In genomic region chr5:102722930-102723329, GRCh38 we compare ENCODE assay signal across 22 cellular contexts. TPM values are rescaled to one million over a fixed set of nuclear protein-coding genes. Genes with fewer than 3 reads are reported as not detected.
DNase-seq lines count a peak whose midpoint lies in the region; ATAC-seq and TF ChIP-seq lines count a peak whose summit lies in the region.
"Had no signal": no experiment of that assay in that cellular context is flagged by ENCODE, and none has a peak within 500 bp of the region (broad histone marks: within the 10 kb centered on the region; RNA-seq: fewer than 3 reads in every experiment).

No MANE protein-coding gene starts in this region.

- no peaks in the 10 kb centered on the region for H3K27me3 Mint-ChIP-seq in MCF 10A (ENCODE audit: insufficient read depth, unreplicated experiment)
- H3K27me3 Mint-ChIP-seq in stimulated activated memory B cell treated with anti-CD40 and anti-IgM and Interleukin-4, amounts not matched to agents 10 μg/mL and 1 μg/mL and 100 μg/mL, for 72 hours, result peaks cover 22% of the 10 kb centered on the region

- no peak for TF ChIP-seq POLR2A in breast epithelium (IDR thresholded peaks at IDR 0.05)
- TF ChIP-seq POLR2A in GM18505 (IDR thresholded peaks at IDR 0.05; ENCODE audit: borderline replicate concordance, extremely low read depth, insufficient read depth, insufficient read length), result no peak

- POLR2A ChIA-PET in MCF 10A (lab: Yijun Ruan, JAX), result no interaction called here

- no peak for TF ChIP-seq CTCF in MCF 10A (IDR thresholded peaks at IDR 0.05; ENCODE audit: unreplicated experiment)
- TF ChIP-seq CTCF in breast epithelium (IDR thresholded peaks at IDR 0.05), result no peak
- no peak for TF ChIP-seq CTCF in RWPE2 (IDR thresholded peaks at IDR 0.05; ENCODE audit: poor library complexity, severe bottlenecking)
- no peak for TF ChIP-seq CTCF in fibroblast of pulmonary artery (IDR thresholded peaks at IDR 0.05; ENCODE audit: low read length, missing control alignments)

- DNase-seq in MCF 10A (ENCODE audit: unreplicated experiment) (peak; percentile 17), breast epithelium (ENCODE audit: low spot score in 2 of 2) (no peak), RWPE2 (ENCODE audit: low spot score) (no peak), fibroblast of pulmonary artery (ENCODE audit: low read depth) (peak; percentile 33), medulla oblongata (ENCODE audit: extremely low spot score) (no peak), NCI-H146 treated with DMSO at 0.1 percent for 48 hours (lab: John Stamatoyannopoulos, UW; ENCODE audit: unreplicated experiment) (no peak)
- DNase-seq: 8988T; activated CD8-positive, alpha-beta T cell treated with anti-CD3 and anti-CD28 coated beads, Interleukin-2, amount 10 ng/mL, durations not matched to agents 7 days and 5 days; activated T-cell treated with anti-CD3 and anti-CD28 coated beads, Interleukin-2, amount 50 U/mL, for 72 hours; CD8-positive, alpha-beta T cell; effector CD4-positive, alpha-beta T cell; left cardiac atrium; NCI-H1105 treated with DMSO at 0.1 percent for 48 hours; NCI-H2171; Peyer's patch; retina; upper lobe of left lung had no signal

- H3K27ac Mint-ChIP-seq in MCF 10A (ENCODE audit: low read depth, unreplicated experiment), result peak overlapping the region; percentile 0
- H3K27ac Mint-ChIP-seq in stimulated activated memory B cell treated with anti-CD40 and anti-IgM and Interleukin-4, amounts not matched to agents 10 μg/mL and 1 μg/mL and 100 μg/mL, for 72 hours, result no peak overlapping the region
- H3K27ac Mint-ChIP-seq: activated CD8-positive, alpha-beta T cell treated with anti-CD3 and anti-CD28 coated beads, Interleukin-2, amount 10 ng/mL, durations not matched to agents 7 days and 5 days; CD8-positive, alpha-beta T cell; stimulated activated naive CD8-positive, alpha-beta T cell treated with anti-CD3 and anti-CD28 coated beads, Interleukin-15, Interleukin-2, amounts not matched to agents 100 ng/mL and 50 ng/mL, for 24 hours had no signal

- H3K27ac ChIP-seq in breast epithelium (no peak overlapping the region), RWPE2 (ENCODE audit: poor library complexity, severe bottlenecking) (peak overlapping the region; percentile 48)
- H3K27ac ChIP-seq: Peyer's patch, upper lobe of left lung had no signal

- H3K27me3 ChIP-seq in breast epithelium (no peaks in the 10 kb centered on the region), RWPE2 (ENCODE audit: insufficient read depth, poor library complexity, severe bottlenecking) (no peaks in the 10 kb centered on the region)
- H3K27me3 ChIP-seq: Peyer's patch, upper lobe of left lung had no signal

- peaks cover 25% of the 10 kb centered on the region for H3K4me1 Mint-ChIP-seq in MCF 10A (ENCODE audit: insufficient read depth, unreplicated experiment)
- no peaks in the 10 kb centered on the region for H3K4me1 Mint-ChIP-seq in stimulated activated memory B cell treated with anti-CD40 and anti-IgM and Interleukin-4, amounts not matched to agents 10 μg/mL and 1 μg/mL and 100 μg/mL, for 72 hours
- H3K4me1 Mint-ChIP-seq: central memory CD8-positive, alpha-beta T cell had no signal

- H3K4me3 Mint-ChIP-seq in MCF 10A (ENCODE audit: unreplicated experiment), result no peak overlapping the region
- no peak overlapping the region for H3K4me3 Mint-ChIP-seq in stimulated activated memory B cell treated with anti-CD40 and anti-IgM and Interleukin-4, amounts not matched to agents 10 μg/mL and 1 μg/mL and 100 μg/mL, for 72 hours
- H3K4me3 Mint-ChIP-seq: activated CD8-positive, alpha-beta T cell treated with anti-CD3 and anti-CD28 coated beads, Interleukin-2, amount 10 ng/mL, durations not matched to agents 7 days and 5 days; activated T-cell treated with anti-CD3 and anti-CD28 coated beads, Interleukin-2, amount 50 U/mL, for 72 hours; CD8-positive, alpha-beta T cell; central memory CD8-positive, alpha-beta T cell; stimulated activated naive CD8-positive, alpha-beta T cell treated with anti-CD3 and anti-CD28 coated beads, Interleukin-15, Interleukin-2, amounts not matched to agents 100 ng/mL and 50 ng/mL, for 24 hours had no signal

- H3K36me3 ChIP-seq in breast epithelium, result no peaks in the 10 kb centered on the region
- no peaks in the 10 kb centered on the region for H3K36me3 ChIP-seq in RWPE2 (ENCODE audit: low read depth)
- H3K36me3 ChIP-seq: Peyer's patch, upper lobe of left lung had no signal

- H3K9me3 Mint-ChIP-seq in MCF 10A (ENCODE audit: unreplicated experiment), result peaks cover 9% of the 10 kb centered on the region
- peaks cover 4% of the 10 kb centered on the region for H3K9me3 Mint-ChIP-seq in stimulated activated memory B cell treated with anti-CD40 and anti-IgM and Interleukin-4, amounts not matched to agents 10 μg/mL and 1 μg/mL and 100 μg/mL, for 72 hours
- H3K9me3 Mint-ChIP-seq: central memory CD8-positive, alpha-beta T cell had no signal

- H3K4me3 ChIP-seq in breast epithelium (no peak overlapping the region), RWPE2 (ENCODE audit: severe bottlenecking) (no peak overlapping the region), fibroblast of pulmonary artery (replicated peaks; ENCODE audit: low read depth, low read length) (no peak overlapping the region)
- H3K4me3 ChIP-seq: K562, Peyer's patch, upper lobe of left lung had no signal

- H3K36me3 Mint-ChIP-seq in MCF 10A (ENCODE audit: insufficient read depth, unreplicated experiment), result no peaks in the 10 kb centered on the region
- H3K36me3 Mint-ChIP-seq in stimulated activated memory B cell treated with anti-CD40 and anti-IgM and Interleukin-4, amounts not matched to agents 10 μg/mL and 1 μg/mL and 100 μg/mL, for 72 hours, result no peaks in the 10 kb centered on the region
- H3K36me3 Mint-ChIP-seq: CD8-positive, alpha-beta T cell had no signal

- peak; percentile 56 for ATAC-seq in RWPE2 (ENCODE audit: low read depth)
- ATAC-seq in GM18505 (IDR thresholded peaks at IDR 0.05; ENCODE audit: unreplicated experiment), result no peak
- no peak for ATAC-seq in stimulated activated memory B cell treated with anti-CD40 and anti-IgM and Interleukin-4, amounts not matched to agents 10 μg/mL and 1 μg/mL and 100 μg/mL, for 72 hours
- ATAC-seq: activated CD8-positive, alpha-beta T cell treated with anti-CD3 and anti-CD28 coated beads, Interleukin-2, amount 10 ng/mL, durations not matched to agents 7 days and 5 days; activated T-cell treated with anti-CD3 and anti-CD28 coated beads, Interleukin-2, amount 50 U/mL, for 72 hours; CD8-positive, alpha-beta T cell; K562; left cardiac atrium had no signal

- peaks cover 0 to 5% of the 10 kb centered on the region in 2 donors for H3K9me3 ChIP-seq in breast epithelium
- no peaks in the 10 kb centered on the region for H3K9me3 ChIP-seq in RWPE2 (ENCODE audit: severe bottlenecking)
- H3K9me3 ChIP-seq: Peyer's patch, upper lobe of left lung had no signal

- CTCF ChIA-PET in MCF 10A (lab: Yijun Ruan, JAX), result interaction anchor here (1.4 kb wide), 1 partner anchor 42 kb away, joined by 4 read pairs; no protein-coding TSS in a partner anchor

- H3K4me1 ChIP-seq in breast epithelium (no peaks in the 10 kb centered on the region), RWPE2 (ENCODE audit: insufficient read depth, poor library complexity, severe bottlenecking) (peaks cover 33% of the 10 kb centered on the region)
- H3K4me1 ChIP-seq: Peyer's patch, upper lobe of left lung had no signal

- no TSS peak for BruUV-seq in MCF 10A (replicated peaks; lab: Mats Ljungman, UMichigan)

- intact Hi-C loops in MCF 10A (cut with micrococcal nuclease), result no loop called here
- intact Hi-C loops in breast epithelium (cut with DNase I; ENCODE audit: low total_unique reads), result no loop called here

RNA-seq across cellular contexts. Expression of gene PAM, which starts 32.2 kb away (rescaled TPM):
- total RNA-seq in MCF 10A (2022), result 60.3 and 64.3 TPM in 2 replicates
- total RNA-seq in breast epithelium, result 100 to 1,000 TPM; 159 to 227 (median 193) TPM

Comparison
In these comparisons a context has a peak if more than half of its experiments do, and no peak if none do; other contexts are left out.
1. DNase-seq: peak in MCF 10A (single experiment) and fibroblast of pulmonary artery (single experiment); none in breast epithelium (0 of 2), RWPE2 (single experiment), medulla oblongata (single experiment) and NCI-H146 treated with DMSO at 0.1 percent for 48 hours (single experiment).